In genomic region chr18:657311-657997, GRCh38 we compare ENCODE assay signal across 8 cellular contexts. TPM values are rescaled to one million over a fixed set of nuclear protein-coding genes. Genes with fewer than 3 reads are reported as not detected.
DNase-seq lines count a peak whose midpoint lies in the region; ATAC-seq and TF ChIP-seq lines count a peak whose summit lies in the region.

Gene TYMS, plus strand, starts transcription at chr18:657653. Its CDS starts 90 bp downstream, at chr18:657743.

- peaks cover 7% of the 10 kb centered on the region for H3K9me3 Mint-ChIP-seq in activated CD8-positive, alpha-beta T cell treated with anti-CD3 and anti-CD28 coated beads for 36 hours
- H3K9me3 Mint-ChIP-seq in naive thymus-derived CD4-positive, alpha-beta T cell = peaks cover 0 to 14% (median 5%) of the 10 kb centered on the region in 11 donors
- peaks cover 10% of the 10 kb centered on the region for H3K9me3 Mint-ChIP-seq in type B pancreatic cell

- peaks cover 0 to 5% of the 10 kb centered on the region in 2 donors for H3K27me3 ChIP-seq in naive thymus-derived CD4-positive, alpha-beta T cell (ENCODE audit: control insufficient read depth in 2 of 2, insufficient read depth in 2 of 2, low read length in 2 of 2)

- DNase-seq in DMS153 (lab: John Stamatoyannopoulos, UW) (peak; percentile 47), GM20000 (ENCODE audit: low spot score) (peak; percentile 79), NCI-H524 treated with DMSO at 0.1 percent for 48 hours (lab: John Stamatoyannopoulos, UW) (peak; percentile 68), type B pancreatic cell (ENCODE audit: extremely low spot score, unreplicated experiment) (peak; percentile 80)
- peak; percentile 60 for DNase-seq in activated CD8-positive, alpha-beta T cell treated with anti-CD3 and anti-CD28 coated beads for 36 hours
- peak in 7 of 9 donors; percentile 18 to 71 (median 25) for DNase-seq in naive thymus-derived CD4-positive, alpha-beta T cell

- H3K27ac ChIP-seq in naive thymus-derived CD4-positive, alpha-beta T cell (ENCODE audit: low read depth, low read length) = no peak within 1 kb of the TSS

- CTCF ChIA-PET in activated CD8-positive, alpha-beta T cell treated with anti-CD3 and anti-CD28 coated beads for 36 hours (lab: Charles Lee) = interaction anchor here (0.9 to 2.8 kb wide), 9 partner anchors 9 to 389 kb away, joined by 3 to 27 read pairs (median 5); partner anchors contain the start of genes ENOSF1 and THOC1
- CTCF ChIA-PET in naive thymus-derived CD4-positive, alpha-beta T cell (lab: Charles Lee) = no interaction called here

- H3K4me1 ChIP-seq in naive thymus-derived CD4-positive, alpha-beta T cell (ENCODE audit: control insufficient read depth in 2 of 2, insufficient read depth in 2 of 2, low read length in 2 of 2) = peaks cover 0 to 5% of the 10 kb centered on the region in 2 donors

- H3K9me3 ChIP-seq in naive thymus-derived CD4-positive, alpha-beta T cell (ENCODE audit: control insufficient read depth in 2 of 3, low read length in 3 of 3) = no peaks in the 10 kb centered on the region

- peaks cover 20% of the 10 kb centered on the region for H3K4me1 Mint-ChIP-seq in activated CD8-positive, alpha-beta T cell treated with anti-CD3 and anti-CD28 coated beads for 36 hours (ENCODE audit: low read depth)
- peaks cover 0 to 50% (median 10%) of the 10 kb centered on the region in 7 donors for H3K4me1 Mint-ChIP-seq in naive thymus-derived CD4-positive, alpha-beta T cell
- H3K4me1 Mint-ChIP-seq in type B pancreatic cell (ENCODE audit: unreplicated experiment) = peaks cover 14% of the 10 kb centered on the region

- POLR2A ChIA-PET in activated CD8-positive, alpha-beta T cell treated with anti-CD3 and anti-CD28 coated beads for 36 hours (lab: Charles Lee) = interaction anchor here (0.7 to 4.7 kb wide), 22 partner anchors 8 to 501 kb away, joined by 3 to 41 read pairs (median 6); partner anchors contain the start of genes ENOSF1 and YES1
- POLR2A ChIA-PET in naive thymus-derived CD4-positive, alpha-beta T cell (lab: Charles Lee) = no interaction called here

- peak within 1 kb of the TSS; percentile 79 for H3K4me3 ChIP-seq in naive thymus-derived CD4-positive, alpha-beta T cell (ENCODE audit: low read length)

- peaks cover 24% of the 10 kb centered on the region for H3K27me3 Mint-ChIP-seq in activated CD8-positive, alpha-beta T cell treated with anti-CD3 and anti-CD28 coated beads for 36 hours
- peaks cover 0 to 43% (median 35%) of the 10 kb centered on the region in 5 donors for H3K27me3 Mint-ChIP-seq in naive thymus-derived CD4-positive, alpha-beta T cell
- H3K27me3 Mint-ChIP-seq in type B pancreatic cell = no peaks in the 10 kb centered on the region

- H3K36me3 ChIP-seq in naive thymus-derived CD4-positive, alpha-beta T cell (ENCODE audit: control insufficient read depth in 2 of 3, insufficient read depth in 3 of 3, low read length in 3 of 3) = no peaks in the 10 kb centered on the region

- H3K36me3 Mint-ChIP-seq in activated CD8-positive, alpha-beta T cell treated with anti-CD3 and anti-CD28 coated beads for 36 hours (ENCODE audit: low read depth) = peaks cover 45% of the 10 kb centered on the region
- H3K36me3 Mint-ChIP-seq in naive thymus-derived CD4-positive, alpha-beta T cell = peaks cover 3 to 41% (median 4%) of the 10 kb centered on the region in 5 donors
- peaks cover 37% of the 10 kb centered on the region for H3K36me3 Mint-ChIP-seq in type B pancreatic cell

- H3K27ac Mint-ChIP-seq in activated CD8-positive, alpha-beta T cell treated with anti-CD3 and anti-CD28 coated beads for 36 hours = peak within 1 kb of the TSS; percentile 94
- H3K27ac Mint-ChIP-seq in naive thymus-derived CD4-positive, alpha-beta T cell = peak within 1 kb of the TSS in 2 of 9 donors; percentile 38 to 94
- peak within 1 kb of the TSS; percentile 83 for H3K27ac Mint-ChIP-seq in type B pancreatic cell

- peak within 1 kb of the TSS; percentile 94 for H3K4me3 Mint-ChIP-seq in activated CD8-positive, alpha-beta T cell treated with anti-CD3 and anti-CD28 coated beads for 36 hours
- H3K4me3 Mint-ChIP-seq in naive thymus-derived CD4-positive, alpha-beta T cell = peak within 1 kb of the TSS; percentile 81 to 96 (median 83)
- H3K4me3 Mint-ChIP-seq in type B pancreatic cell = peak within 1 kb of the TSS; percentile 95

- intact Hi-C loops in activated CD8-positive, alpha-beta T cell treated with anti-CD3 and anti-CD28 coated beads for 36 hours (cut with micrococcal nuclease) = no loop called here
- intact Hi-C loops in naive thymus-derived CD4-positive, alpha-beta T cell (cut with micrococcal nuclease) = loop anchor here in 1 of 2 donors (2.0 kb wide), 1 partner anchor 499 kb away; the partner anchor contains the start of gene USP14

- TF ChIP-seq CTCF in GM20000 (IDR thresholded peaks at IDR 0.05; ENCODE audit: extremely low read depth, missing control alignments) (no peak), type B pancreatic cell (conservative IDR thresholded peaks at IDR 0.05) (peak; percentile 48)
- peak; percentile 14 for TF ChIP-seq CTCF in activated CD8-positive, alpha-beta T cell treated with anti-CD3 and anti-CD28 coated beads for 36 hours (IDR thresholded peaks at IDR 0.05)

- ATAC-seq in HG03575 (IDR thresholded peaks at IDR 0.05; ENCODE audit: extremely low read depth, insufficient number of reproducible peaks, low FRiP score, unreplicated experiment) (peak; percentile 20), esophagus mucosa (peak; percentile 63)
- ATAC-seq in activated CD8-positive, alpha-beta T cell treated with anti-CD3 and anti-CD28 coated beads for 36 hours = peak; percentile 64
- ATAC-seq in naive thymus-derived CD4-positive, alpha-beta T cell = peak; percentile 67

RNA-seq across cellular contexts. Expression of gene TYMS, which starts in this region (rescaled TPM):
- total RNA-seq in activated CD8-positive, alpha-beta T cell treated with anti-CD3 and anti-CD28 coated beads for 36 hours = 100 to 1,000 TPM; 324 to 329 TPM
- total RNA-seq in esophagus mucosa (28.4 TPM), type B pancreatic cell (ENCODE audit: low replicate concordance) (65.3 and 143 TPM in 2 replicates)
- 100 to 1,000 TPM in 1 of 5 experiments, 1 to 10 TPM in 1, under 1 TPM in 1, not detected in 2; 0.85 to 241 (median 2.0) TPM for total RNA-seq in naive thymus-derived CD4-positive, alpha-beta T cell
- not detected for polyA plus RNA-seq in naive thymus-derived CD4-positive, alpha-beta T cell

Comparison
In these comparisons a context has a peak if more than half of its experiments do, and no peak if none do; other contexts are left out.
1. DNase-seq: peak in every context shown above with its lines; median percentile 80 in type B pancreatic cell; 79 in GM20000; 68 in NCI-H524 treated with DMSO at 0.1 percent for 48 hours; 60 in activated CD8-positive, alpha-beta T cell treated with anti-CD3 and anti-CD28 coated beads for 36 hours; 47 in DMS153; 25 in naive thymus-derived CD4-positive, alpha-beta T cell.